ENCODE assay signal across 21 cellular contexts in genomic region chr20:63072231-63072791, GRCh38.
DNase-seq lines count a peak whose midpoint lies in the region; ATAC-seq, FAIRE-seq and TF ChIP-seq lines count a peak whose summit lies in the region.
"Had no signal": no experiment of that assay in that cellular context is flagged by ENCODE, and none has a peak within 500 bp of the region (broad histone marks: within the 10 kb centered on the region; RNA-seq: fewer than 3 reads in every experiment).

No MANE protein-coding gene starts in this region.

- no peak overlapping the region for H3K18ac ChIP-seq in mesendoderm (ENCODE audit: low read length)

- CTCF ChIA-PET in CD4-positive, alpha-beta memory T cell (lab: Charles Lee; ENCODE audit: partially characterized antibody), result no interaction called here

- H4K8ac ChIP-seq in mesendoderm (ENCODE audit: low read depth, low read length), result no peak overlapping the region

- H3K56ac ChIP-seq in mesendoderm (ENCODE audit: low read length), result no peak overlapping the region

- H3K27me3 ChIP-seq in mesendoderm (ENCODE audit: insufficient read depth, low read length, poor library complexity), result no peaks in the 10 kb centered on the region
- peaks cover 5% of the 10 kb centered on the region for H3K27me3 ChIP-seq in CD4-positive, alpha-beta memory T cell (ENCODE audit: insufficient read depth, low read length)

- H3K79me2 ChIP-seq in mesendoderm (ENCODE audit: control insufficient read depth, insufficient read depth, low read length), result no peaks in the 10 kb centered on the region

- no peak overlapping the region for H2BK120ac ChIP-seq in mesendoderm (ENCODE audit: low read depth, low read length)

- peaks cover 4% of the 10 kb centered on the region for H3K9me3 Mint-ChIP-seq in natural killer cell treated with Interleukin-12 subunit alpha and Interleukin-12 subunit beta and Interleukin-15 and Interleukin-18, amount 100 ng/mL, for 72 hours
- H3K9me3 Mint-ChIP-seq in natural killer cell, result peaks cover under 1 to 2% of the 10 kb centered on the region in 2 donors
- H3K9me3 Mint-ChIP-seq in chondrocyte (ENCODE audit: low read depth), result peaks cover 17% of the 10 kb centered on the region
- H3K9me3 Mint-ChIP-seq in CD4-positive, alpha-beta memory T cell, result peaks cover 0 to 23% (median 12%) of the 10 kb centered on the region in 8 donors
- H3K9me3 Mint-ChIP-seq: activated CD4-positive, alpha-beta T cell treated with anti-CD3 and anti-CD28 coated beads, Interleukin-2, amount 10 ng/mL, durations not matched to agents 24 days and 14 days had no signal

- DNase-seq in natural killer cell treated with Interleukin-12 subunit alpha and Interleukin-12 subunit beta and Interleukin-15 and Interleukin-18, amount 100 ng/mL, for 72 hours (ENCODE audit: low spot score), result peak; percentile 58
- DNase-seq in natural killer cell, result no peak
- peak; percentile 68 for DNase-seq in chondrocyte (ENCODE audit: low spot score)
- no peak for DNase-seq in mesendoderm
- no peak for DNase-seq in CD4-positive, alpha-beta memory T cell
- DNase-seq in stimulated activated CD4-positive, alpha-beta T cell treated with anti-CD3 and anti-CD28 coated beads, Interleukin-12 subunit alpha, Interleukin-12 subunit beta, amount 100 ng/mL, for 4 hours, result no peak
- no peak for DNase-seq in HTR-8/SVneo (ENCODE audit: insufficient read length, low spot score)
- DNase-seq: activated CD4-positive, alpha-beta T cell treated with anti-CD3 and anti-CD28 coated beads, Interleukin-2, amount 10 ng/mL, durations not matched to agents 24 days and 14 days; GOT3; OCI-M1; SIG-M5; T-helper 1 cell had no signal

- H3K4me2 ChIP-seq in mesendoderm (ENCODE audit: low read length), result peak overlapping the region; percentile 5

- H3K4me1 ChIP-seq in mesendoderm (ENCODE audit: control insufficient read depth, low read depth, low read length), result no peaks in the 10 kb centered on the region
- H3K4me1 ChIP-seq in CD4-positive, alpha-beta memory T cell (ENCODE audit: insufficient read depth, low read length), result no peaks in the 10 kb centered on the region
- H3K4me1 ChIP-seq: foreskin keratinocyte had no signal

- no peak for ATAC-seq in natural killer cell treated with Interleukin-12 subunit alpha and Interleukin-12 subunit beta and Interleukin-15 and Interleukin-18, amount 100 ng/mL, for 72 hours
- ATAC-seq in natural killer cell (no peak), HG02885 (IDR thresholded peaks at IDR 0.05; ENCODE audit: poor library complexity, unreplicated experiment) (no peak)
- ATAC-seq: activated T-helper 17 cell treated with anti-CD3 and anti-CD28 coated beads, Interleukin-2, amount 50 U/mL, for 72 hours had no signal

- peaks cover 15 to 19% of the 10 kb centered on the region in 2 donors for H3K27me3 Mint-ChIP-seq in natural killer cell treated with Interleukin-12 subunit alpha and Interleukin-12 subunit beta and Interleukin-15 and Interleukin-18, amount 100 ng/mL, for 72 hours
- H3K27me3 Mint-ChIP-seq in natural killer cell (ENCODE audit: low read depth in 2 of 2) (peaks cover 20 to 25% of the 10 kb centered on the region in 2 donors), chondrocyte (ENCODE audit: low read depth) (peaks cover 29% of the 10 kb centered on the region)
- H3K27me3 Mint-ChIP-seq in CD4-positive, alpha-beta memory T cell, result peaks cover 38 to 42% of the 10 kb centered on the region in 2 donors

- no peak overlapping the region for H3K4me3 ChIP-seq in mesendoderm (ENCODE audit: low read length)
- no peak overlapping the region for H3K4me3 ChIP-seq in CD4-positive, alpha-beta memory T cell (ENCODE audit: low read length in 2 of 2)
- H3K4me3 ChIP-seq: GM12878 had no signal

- no peaks in the 10 kb centered on the region for H3K36me3 ChIP-seq in mesendoderm (ENCODE audit: control insufficient read depth, insufficient read depth, low read length)
- no peaks in the 10 kb centered on the region for H3K36me3 ChIP-seq in CD4-positive, alpha-beta memory T cell (ENCODE audit: insufficient read depth, low read length)
- H3K36me3 ChIP-seq: spleen had no signal

- intact Hi-C loops in natural killer cell (cut with micrococcal nuclease), result no loop called here
- intact Hi-C loops in CD4-positive, alpha-beta memory T cell (cut with micrococcal nuclease), result no loop called here

- no peak overlapping the region for H3K9ac ChIP-seq in mesendoderm (ENCODE audit: low read length)

- H4K5ac ChIP-seq in mesendoderm (ENCODE audit: low read length), result no peak overlapping the region

- H3K4ac ChIP-seq in mesendoderm (ENCODE audit: low read depth, low read length), result no peak overlapping the region

- no peak overlapping the region for H2BK5ac ChIP-seq in mesendoderm (ENCODE audit: low read length)

- H3K36me3 Mint-ChIP-seq in natural killer cell treated with Interleukin-12 subunit alpha and Interleukin-12 subunit beta and Interleukin-15 and Interleukin-18, amount 100 ng/mL, for 72 hours, result peaks cover 13% of the 10 kb centered on the region
- H3K36me3 Mint-ChIP-seq in natural killer cell, result peaks cover 7% of the 10 kb centered on the region
- H3K36me3 Mint-ChIP-seq in chondrocyte (ENCODE audit: low read depth), result no peaks in the 10 kb centered on the region
- peaks cover 0 to 2% of the 10 kb centered on the region in 2 donors for H3K36me3 Mint-ChIP-seq in CD4-positive, alpha-beta memory T cell
- H3K36me3 Mint-ChIP-seq: CD8-positive, alpha-beta T cell had no signal

- H3K9me3 ChIP-seq in CD4-positive, alpha-beta memory T cell (ENCODE audit: control insufficient read depth in 1 of 2, low read length in 2 of 2), result no peaks in the 10 kb centered on the region

- POLR2A ChIA-PET in CD4-positive, alpha-beta memory T cell (lab: Charles Lee; ENCODE audit: partially characterized antibody), result no interaction called here

- H3K79me1 ChIP-seq in mesendoderm (ENCODE audit: low read length), result no peaks in the 10 kb centered on the region

- no peak overlapping the region for H2AK5ac ChIP-seq in mesendoderm (ENCODE audit: low read length)

- no peak overlapping the region for H3K4me3 Mint-ChIP-seq in natural killer cell treated with Interleukin-12 subunit alpha and Interleukin-12 subunit beta and Interleukin-15 and Interleukin-18, amount 100 ng/mL, for 72 hours
- no peak overlapping the region for H3K4me3 Mint-ChIP-seq in natural killer cell
- no peak overlapping the region for H3K4me3 Mint-ChIP-seq in chondrocyte (ENCODE audit: unreplicated experiment)
- H3K4me3 Mint-ChIP-seq in CD4-positive, alpha-beta memory T cell, result peak overlapping the region in 1 of 8 donors; percentile 35
- H3K4me3 Mint-ChIP-seq: activated CD4-positive, alpha-beta T cell treated with anti-CD3 and anti-CD28 coated beads, Interleukin-2, amount 10 ng/mL, durations not matched to agents 24 days and 14 days; activated T-helper 17 cell treated with anti-CD3 and anti-CD28 coated beads, Interleukin-2, amount 50 U/mL, for 72 hours had no signal

- TF ChIP-seq CTCF in natural killer cell (IDR thresholded peaks at IDR 0.05), result no peak
- no peak for TF ChIP-seq CTCF in chondrocyte (IDR thresholded peaks at IDR 0.05)

- H2BK15ac ChIP-seq in mesendoderm (replicated peaks; ENCODE audit: low read depth), result no peak overlapping the region

- H3K4me1 Mint-ChIP-seq in natural killer cell treated with Interleukin-12 subunit alpha and Interleukin-12 subunit beta and Interleukin-15 and Interleukin-18, amount 100 ng/mL, for 72 hours (ENCODE audit: low read depth in 2 of 2), result no peaks in the 10 kb centered on the region
- H3K4me1 Mint-ChIP-seq in natural killer cell, result no peaks in the 10 kb centered on the region
- no peaks in the 10 kb centered on the region for H3K4me1 Mint-ChIP-seq in chondrocyte (ENCODE audit: low read depth)
- H3K4me1 Mint-ChIP-seq in CD4-positive, alpha-beta memory T cell, result peaks cover 2 to 14% (median 3%) of the 10 kb centered on the region in 4 donors
- H3K4me1 Mint-ChIP-seq: activated T-helper 17 cell treated with anti-CD3 and anti-CD28 coated beads, Interleukin-2, amount 50 U/mL, for 72 hours had no signal

- no peak overlapping the region for H3K27ac ChIP-seq in mesendoderm (ENCODE audit: low read depth, low read length)
- no peak overlapping the region for H3K27ac ChIP-seq in CD4-positive, alpha-beta memory T cell (ENCODE audit: low read depth, low read length)
- H3K27ac ChIP-seq: epithelial cell of prostate, foreskin keratinocyte, spleen had no signal

- no peak overlapping the region for H3K27ac Mint-ChIP-seq in natural killer cell treated with Interleukin-12 subunit alpha and Interleukin-12 subunit beta and Interleukin-15 and Interleukin-18, amount 100 ng/mL, for 72 hours
- H3K27ac Mint-ChIP-seq in natural killer cell (no peak overlapping the region), chondrocyte (ENCODE audit: unreplicated experiment) (no peak overlapping the region)
- no peak overlapping the region for H3K27ac Mint-ChIP-seq in CD4-positive, alpha-beta memory T cell
- H3K27ac Mint-ChIP-seq: activated CD4-positive, alpha-beta T cell treated with anti-CD3 and anti-CD28 coated beads, Interleukin-2, amount 10 ng/mL, durations not matched to agents 24 days and 14 days; activated T-helper 17 cell treated with anti-CD3 and anti-CD28 coated beads, Interleukin-2, amount 50 U/mL, for 72 hours; CD8-positive, alpha-beta T cell had no signal

- no CpG with 5 or more reads among the region's 52 CpGs for WGBS in mesendoderm (ENCODE audit: extremely low coverage, insufficient coverage, low lambda C conversion rate)

- no peak overlapping the region for H3K23ac ChIP-seq in mesendoderm (ENCODE audit: low read length)

- no peak for FAIRE-seq in HTR-8/SVneo (lab: Jason Lieb, UNC)
- FAIRE-seq: bronchial epithelial cell, GM12878, urothelium cell line had no signal

Comparison
In these comparisons a context has a peak if more than half of its experiments do, and no peak if none do; other contexts are left out.
1. DNase-seq: peak in natural killer cell treated with Interleukin-12 subunit alpha and Interleukin-12 subunit beta and Interleukin-15 and Interleukin-18, amount 100 ng/mL, for 72 hours (single experiment) and chondrocyte (single experiment); none in natural killer cell (single experiment), mesendoderm (single experiment), CD4-positive, alpha-beta memory T cell (0 of 5), stimulated activated CD4-positive, alpha-beta T cell treated with anti-CD3 and anti-CD28 coated beads, Interleukin-12 subunit alpha, Interleukin-12 subunit beta, amount 100 ng/mL, for 4 hours (single experiment) and HTR-8/SVneo (single experiment).